ENCODE assay signal across 8 cellular contexts in genomic region chr11:65290448-65291165, GRCh38. TPM values are rescaled to one million over a fixed set of nuclear protein-coding genes. Genes with fewer than 3 reads are reported as not detected.
DNase-seq lines count a peak whose midpoint lies in the region; ATAC-seq, FAIRE-seq and TF ChIP-seq lines count a peak whose summit lies in the region.

No MANE protein-coding gene starts in this region.

- peak; percentile 96 for DNase-seq in CD1c-positive myeloid dendritic cell (ENCODE audit: extremely low spot score)
- peak; percentile 24 for DNase-seq in HT-29 (ENCODE audit: low spot score)
- peak; percentile 68 to 92 for DNase-seq in ascending aorta (ENCODE audit: low spot score in 2 of 2)
- DNase-seq in kidney = peak; percentile 93
- DNase-seq in stimulated activated CD8-positive, alpha-beta memory T cell treated with anti-CD3 and anti-CD28 coated beads, Interleukin-4, amount 100 ng/mL, for 48 hours = no peak
- no peak for DNase-seq in SK-N-DZ (ENCODE audit: low spot score)

- H3K4me1 ChIP-seq in ascending aorta (peaks cover 0 to 6% of the 10 kb centered on the region in 2 donors), kidney (ENCODE audit: control insufficient read depth in 1 of 2, insufficient read depth in 1 of 2, low read depth in 1 of 2, low read length in 2 of 2) (peaks cover 0 to 18% of the 10 kb centered on the region in 2 donors), subcutaneous abdominal adipose tissue (ENCODE audit: control insufficient read depth in 5 of 5, insufficient read depth in 5 of 5, low read length in 5 of 5) (peaks cover 21 to 58% (median 55%) of the 10 kb centered on the region in 5 donors)

- H3K4me3 ChIP-seq in ascending aorta = no peak overlapping the region
- no peak overlapping the region for H3K4me3 ChIP-seq in kidney (ENCODE audit: low read length in 2 of 2)
- H3K4me3 ChIP-seq in subcutaneous abdominal adipose tissue (ENCODE audit: low read depth in 1 of 5, low read length in 5 of 5) = peak overlapping the region in 3 of 5 donors; percentile 15 to 43 (median 32)

- TF ChIP-seq CTCF in ascending aorta (IDR thresholded peaks at IDR 0.05) (no peak), kidney (IDR thresholded peaks at IDR 0.05; ENCODE audit: borderline replicate concordance, extremely low read depth, insufficient read depth) (no peak)

- no peaks in the 10 kb centered on the region for H3K27me3 ChIP-seq in ascending aorta
- peaks cover 0 to 5% (median 0%) of the 10 kb centered on the region in 5 donors for H3K27me3 ChIP-seq in subcutaneous abdominal adipose tissue (ENCODE audit: control insufficient read depth in 5 of 5, insufficient read depth in 4 of 5, low read length in 5 of 5)

- ATAC-seq in HG03571 (IDR thresholded peaks at IDR 0.05; ENCODE audit: unreplicated experiment) = no peak

- no peak for FAIRE-seq in kidney (lab: Jason Lieb, UNC)

- intact Hi-C loops in ascending aorta (cut with DNase I) = no loop called here
- intact Hi-C loops in kidney (cut with DNase I) = no loop called here

- H3K36me3 ChIP-seq in ascending aorta = peaks cover 12 to 23% of the 10 kb centered on the region in 2 donors
- peaks cover 4 to 12% of the 10 kb centered on the region in 2 donors for H3K36me3 ChIP-seq in kidney (ENCODE audit: control insufficient read depth in 1 of 2, insufficient read depth in 2 of 2, low read length in 2 of 2)
- H3K36me3 ChIP-seq in subcutaneous abdominal adipose tissue (ENCODE audit: control insufficient read depth in 5 of 5, insufficient read depth in 5 of 5, low read length in 5 of 5) = peaks cover 0 to 23% (median 12%) of the 10 kb centered on the region in 5 donors

- H3K9ac ChIP-seq in kidney (ENCODE audit: low read length in 2 of 2) (peak overlapping the region in 1 of 2 donors; percentile 73), subcutaneous abdominal adipose tissue (ENCODE audit: low read length in 5 of 5) (peak overlapping the region; percentile 56 to 99 (median 79))

- H3K9me3 ChIP-seq in ascending aorta (no peaks in the 10 kb centered on the region), kidney (ENCODE audit: control insufficient read depth in 1 of 2, low read length in 2 of 2) (no peaks in the 10 kb centered on the region), subcutaneous abdominal adipose tissue (ENCODE audit: control insufficient read depth in 5 of 5, low read length in 5 of 5) (peaks cover 0 to 4% (median 0%) of the 10 kb centered on the region in 5 donors)

- H3K27ac ChIP-seq in ascending aorta (peak overlapping the region; percentile 71 to 76), kidney (ENCODE audit: low read depth in 2 of 2, low read length in 2 of 2) (peak overlapping the region; percentile 89 to 92), subcutaneous abdominal adipose tissue (ENCODE audit: low read depth, low read length) (peak overlapping the region; percentile 96)

RNA-seq across cellular contexts. Expression of gene CDC42EP2, which starts 24.1 kb away (rescaled TPM):
- 30.9 and 36.5 TPM in 2 replicates for total RNA-seq in HT-29 (2014; rRNA removed; shearing (Covaris generic))
- total RNA-seq in ascending aorta (20.6 TPM), kidney (13.7 TPM)
- 19.4 TPM for polyA plus RNA-seq in kidney (ENCODE audit: insufficient read depth, low read depth, low replicate concordance)
- polyA plus RNA-seq in SK-N-DZ (2014; cell fraction: cytosol; rRNA removed) = 0.08 and 0.54 TPM in 2 replicates
- 0.64 and 0.82 TPM in 2 replicates for polyA plus RNA-seq in SK-N-DZ (2014; cell fraction: nucleus; rRNA removed)

RNA-seq across cellular contexts. Expression of gene POLA2, which starts 28.8 kb away (rescaled TPM):
- total RNA-seq in HT-29 (2014; rRNA removed; shearing (Covaris generic)) = 24.8 and 27.5 TPM in 2 replicates
- total RNA-seq in ascending aorta (27.4 TPM), kidney (6.5 TPM)
- polyA plus RNA-seq in kidney (ENCODE audit: insufficient read depth, low read depth, low replicate concordance) = 13.6 TPM
- polyA plus RNA-seq in SK-N-DZ (2014; cell fraction: cytosol; rRNA removed) = 44.0 and 49.9 TPM in 2 replicates
- 40.0 and 68.8 TPM in 2 replicates for polyA plus RNA-seq in SK-N-DZ (2014; cell fraction: nucleus; rRNA removed)

RNA-seq across cellular contexts. Expression of gene DPF2, which starts 43.0 kb away (rescaled TPM):
- 28.8 and 30.2 TPM in 2 replicates for total RNA-seq in HT-29 (2014; rRNA removed; shearing (Covaris generic))
- total RNA-seq in ascending aorta (70.9 TPM), kidney (58.5 TPM)
- 25.9 TPM for polyA plus RNA-seq in kidney (ENCODE audit: insufficient read depth, low read depth, low replicate concordance)
- polyA plus RNA-seq in SK-N-DZ (2014; cell fraction: cytosol; rRNA removed) = 41.3 and 44.7 TPM in 2 replicates
- 38.9 and 45.8 TPM in 2 replicates for polyA plus RNA-seq in SK-N-DZ (2014; cell fraction: nucleus; rRNA removed)

Comparison
In these comparisons a context has a peak if more than half of its experiments do, and no peak if none do; other contexts are left out.
1. DNase-seq: peak in CD1c-positive myeloid dendritic cell (single experiment), HT-29 (single experiment), ascending aorta (2 of 2) and kidney (single experiment); none in stimulated activated CD8-positive, alpha-beta memory T cell treated with anti-CD3 and anti-CD28 coated beads, Interleukin-4, amount 100 ng/mL, for 48 hours (single experiment) and SK-N-DZ (single experiment).
2. H3K4me3 ChIP-seq: peak in subcutaneous abdominal adipose tissue (3 of 5); none in ascending aorta (0 of 2) and kidney (0 of 2).
3. Peak in every context shown above with its lines, with median percentiles within 50 percentile points of each other: H3K27ac ChIP-seq.